Comparison of ENCODE assay signal across 30 cellular contexts in genomic region chr17:63792055-63792729, GRCh38.
"Had no signal": no experiment of that assay in that cellular context is flagged by ENCODE, and none has a peak within 500 bp of the region (broad histone marks: within the 10 kb centered on the region; RNA-seq: fewer than 3 reads in every experiment).

No MANE protein-coding gene starts in this region.

- H3K4me3 Mint-ChIP-seq: activated naive CD8-positive, alpha-beta T cell treated with anti-CD3 and anti-CD28 coated beads, Interleukin-2, amount 50 U/mL, for 24 hours; natural killer cell treated with Interleukin-12 subunit alpha and Interleukin-12 subunit beta and Interleukin-15 and Interleukin-18, amount 100 ng/mL, for 72 hours; stimulated activated memory B cell treated with anti-CD40 and anti-IgM and Interleukin-4, amounts not matched to agents 10 μg/mL and 1 μg/mL and 100 μg/mL, for 72 hours had no signal

- DNase-seq: activated CD4-positive, alpha-beta T cell treated with anti-CD3 and anti-CD28 coated beads for 48 hours; activated CD4-positive, alpha-beta T cell treated with anti-CD3 and anti-CD28 coated beads, Interleukin-2, amount 50 U/mL, for 48 hours; activated CD8-positive, alpha-beta memory T cell treated with anti-CD3 and anti-CD28 coated beads, Interleukin-2, amount 50 U/mL, for 48 hours; activated effector memory CD4-positive, alpha-beta T cell treated with Interleukin-2 at 50 U/mL for 16 hours; activated naive CD4-positive, alpha-beta T cell treated with anti-CD3 and anti-CD28 coated beads, Interleukin-2, amount 50 U/mL, for 16 hours; activated naive CD8-positive, alpha-beta T cell treated with anti-CD3 and anti-CD28 coated beads, Interleukin-2, amount 50 U/mL, for 24 hours; amygdala; dermis blood vessel endothelial cell; effector CD4-positive, alpha-beta T cell; head of caudate nucleus; hippocampal formation; kidney; left colon; mesenchymal stem cell; mucosa of descending colon; stimulated activated CD4-positive, alpha-beta T cell treated with anti-CD3 and anti-CD28 coated beads, Interleukin-1b, Interleukin-23, amount 100 ng/mL, for 48 hours; stimulated activated CD4-positive, alpha-beta T cell treated with anti-CD3 and anti-CD28 coated beads, Interleukin-4, amount 100 ng/mL, for 4 hours; stimulated activated CD8-positive, alpha-beta memory T cell treated with anti-CD3 and anti-CD28 coated beads, Interleukin-4, amount 100 ng/mL, for 48 hours; T-helper 9 cell; tibial artery; upper lobe of right lung had no signal

- H3K4me1 ChIP-seq: right atrium auricular region, tibial artery, upper lobe of right lung had no signal

- H3K4me1 Mint-ChIP-seq: activated naive CD8-positive, alpha-beta T cell treated with anti-CD3 and anti-CD28 coated beads, Interleukin-2, amount 50 U/mL, for 24 hours had no signal

- H3K4me3 ChIP-seq: mucosa of descending colon, right atrium auricular region, smooth muscle cell, suprapubic skin, tibial artery, upper lobe of right lung had no signal

- H3K4me2 ChIP-seq: smooth muscle cell had no signal

- H3K27me3 ChIP-seq: right atrium auricular region, suprapubic skin, tibial artery, upper lobe of right lung had no signal

- H3K27ac Mint-ChIP-seq: activated naive CD8-positive, alpha-beta T cell treated with anti-CD3 and anti-CD28 coated beads, Interleukin-2, amount 50 U/mL, for 24 hours; natural killer cell treated with Interleukin-12 subunit alpha and Interleukin-12 subunit beta and Interleukin-15 and Interleukin-18, amount 100 ng/mL, for 72 hours had no signal

- H3K9me3 ChIP-seq: mucosa of descending colon, right atrium auricular region, suprapubic skin, tibial artery, upper lobe of right lung had no signal

- FAIRE-seq: colon, kidney, TTC549 had no signal

- H3K27me3 Mint-ChIP-seq: activated naive CD8-positive, alpha-beta T cell treated with anti-CD3 and anti-CD28 coated beads, Interleukin-2, amount 50 U/mL, for 24 hours; natural killer cell treated with Interleukin-12 subunit alpha and Interleukin-12 subunit beta and Interleukin-15 and Interleukin-18, amount 100 ng/mL, for 72 hours; stimulated activated memory B cell treated with anti-CD40 and anti-IgM and Interleukin-4, amounts not matched to agents 10 μg/mL and 1 μg/mL and 100 μg/mL, for 72 hours had no signal

- H3K9me3 Mint-ChIP-seq: activated naive CD8-positive, alpha-beta T cell treated with anti-CD3 and anti-CD28 coated beads, Interleukin-2, amount 50 U/mL, for 24 hours; natural killer cell treated with Interleukin-12 subunit alpha and Interleukin-12 subunit beta and Interleukin-15 and Interleukin-18, amount 100 ng/mL, for 72 hours; stimulated activated memory B cell treated with anti-CD40 and anti-IgM and Interleukin-4, amounts not matched to agents 10 μg/mL and 1 μg/mL and 100 μg/mL, for 72 hours had no signal

- ATAC-seq: activated CD4-positive, CD25-positive, alpha-beta regulatory T cell treated with anti-CD3 and anti-CD28 coated beads, Interleukin-2, amount 50 U/mL, for 24 hours; activated naive CD8-positive, alpha-beta T cell treated with anti-CD3 and anti-CD28 coated beads, Interleukin-2, amount 50 U/mL, for 24 hours; left colon; mucosa of descending colon; natural killer cell treated with Interleukin-12 subunit alpha and Interleukin-12 subunit beta and Interleukin-15 and Interleukin-18, amount 100 ng/mL, for 72 hours; stimulated activated memory B cell treated with anti-CD40 and anti-IgM and Interleukin-4, amounts not matched to agents 10 μg/mL and 1 μg/mL and 100 μg/mL, for 72 hours; upper lobe of right lung had no signal

- H3K27ac ChIP-seq: right atrium auricular region, suprapubic skin, tibial artery, upper lobe of right lung, VCaP had no signal
